Comparison of ENCODE assay signal across 16 cellular contexts in genomic region chr6:17035994-17036393, GRCh38.
DNase-seq lines count a peak whose midpoint lies in the region; FAIRE-seq and TF ChIP-seq lines count a peak whose summit lies in the region.
"Had no signal": no experiment of that assay in that cellular context is flagged by ENCODE, and none has a peak within 500 bp of the region (broad histone marks: within the 10 kb centered on the region; RNA-seq: fewer than 3 reads in every experiment).

No MANE protein-coding gene starts in this region.

- H3K4me1 ChIP-seq in hepatocyte (ENCODE audit: insufficient read depth), result peaks cover 10% of the 10 kb centered on the region

- peak overlapping the region; percentile 33 for H3K27ac Mint-ChIP-seq in chondrocyte (ENCODE audit: unreplicated experiment)
- H3K27ac Mint-ChIP-seq in nephron, result peak overlapping the region; percentile 45 to 67 (median 62)
- H3K27ac Mint-ChIP-seq: CD14-positive monocyte; CD8-positive, alpha-beta T cell had no signal

- H3K4me3 Mint-ChIP-seq in chondrocyte (ENCODE audit: unreplicated experiment) (no peak overlapping the region), nephron (no peak overlapping the region)
- H3K4me3 Mint-ChIP-seq: CD14-positive monocyte; CD8-positive, alpha-beta T cell had no signal

- H3K27me3 Mint-ChIP-seq in chondrocyte (ENCODE audit: low read depth), result no peaks in the 10 kb centered on the region
- peaks cover 4% of the 10 kb centered on the region for H3K27me3 Mint-ChIP-seq in nephron (ENCODE audit: low read depth)

- no peak overlapping the region for H2AFZ ChIP-seq in hepatocyte

- no peaks in the 10 kb centered on the region for H3K36me3 ChIP-seq in hepatocyte (replicated peaks; ENCODE audit: insufficient read depth, low read depth)

- TF ChIP-seq CTCF in chondrocyte (IDR thresholded peaks at IDR 0.05), result no peak
- no peak for TF ChIP-seq CTCF in hepatocyte (IDR thresholded peaks at IDR 0.05; ENCODE audit: poor library complexity)
- TF ChIP-seq CTCF in nephron (IDR thresholded peaks at IDR 0.05; ENCODE audit: unreplicated experiment in 3 of 3), result no peak
- no peak for TF ChIP-seq CTCF in RWPE1 (conservative IDR thresholded peaks at IDR 0.05; ENCODE audit: low read depth)

- H3K9me3 Mint-ChIP-seq in chondrocyte (ENCODE audit: low read depth), result peaks cover 6% of the 10 kb centered on the region
- H3K9me3 Mint-ChIP-seq in nephron, result peaks cover 2% of the 10 kb centered on the region
- H3K9me3 Mint-ChIP-seq: CD8-positive, alpha-beta T cell had no signal

- FAIRE-seq in GM12891 (lab: Jason Lieb, UNC), result no peak
- FAIRE-seq: D721Med, H54 had no signal

- no peak for DNase-seq in chondrocyte (ENCODE audit: low spot score)
- DNase-seq in hepatocyte (ENCODE audit: low spot score), result no peak
- DNase-seq in caudate nucleus (lab: John Stamatoyannopoulos, UW), result no peak
- DNase-seq in GM12891 (ENCODE audit: insufficient read length, low spot score), result no peak
- DNase-seq in NCI-H82 treated with DMSO at 0.1 percent for 48 hours (lab: John Stamatoyannopoulos, UW; ENCODE audit: unreplicated experiment), result no peak
- no peak for DNase-seq in RWPE1 (ENCODE audit: low spot score)
- DNase-seq: CD8-positive, alpha-beta T cell; COR-L47; DMS153; DMS79 treated with DMSO at 0.1 percent for 48 hours; GDM1 had no signal

- H3K36me3 Mint-ChIP-seq in chondrocyte (ENCODE audit: low read depth) (peaks cover 2% of the 10 kb centered on the region), nephron (ENCODE audit: low read depth) (no peaks in the 10 kb centered on the region)
- H3K36me3 Mint-ChIP-seq: CD14-positive monocyte; CD8-positive, alpha-beta T cell had no signal

- H3K4me1 Mint-ChIP-seq in chondrocyte (ENCODE audit: low read depth) (peaks cover 37% of the 10 kb centered on the region), nephron (peaks cover 36% of the 10 kb centered on the region)
- H3K4me1 Mint-ChIP-seq: CD14-positive monocyte had no signal

- no peaks in the 10 kb centered on the region for H4K20me1 ChIP-seq in hepatocyte (ENCODE audit: insufficient read depth, poor library complexity, severe bottlenecking)

- POLR2A ChIA-PET in RWPE1 (lab: Yijun Ruan, JAX; ENCODE audit: low non-redundant PET), result no interaction called here

- no peaks in the 10 kb centered on the region for H3K27me3 ChIP-seq in hepatocyte

- no peak for TF ChIP-seq POLR2A in GM12891 (IDR thresholded peaks at IDR 0.05; ENCODE audit: low read depth, low read length)

- no peaks in the 10 kb centered on the region for H3K9me3 ChIP-seq in hepatocyte (ENCODE audit: low read depth)

- CTCF ChIA-PET in RWPE1 (lab: Yijun Ruan, JAX), result no interaction called here

- peak overlapping the region; percentile 51 for H3K4me2 ChIP-seq in hepatocyte

- WGBS in hepatocyte (ENCODE audit: low lambda C conversion rate, missing lambda C conversion rate), result 87% methylated on average over 6 of the region's 6 CpGs

- H3K79me2 ChIP-seq in hepatocyte, result no peaks in the 10 kb centered on the region

- H3K9me2 ChIP-seq in hepatocyte (replicated peaks; ENCODE audit: insufficient read depth), result no peaks in the 10 kb centered on the region

- H3K27ac ChIP-seq in hepatocyte, result peak overlapping the region; percentile 53
- H3K27ac ChIP-seq in caudate nucleus (ENCODE audit: low read depth, low read length), result no peak overlapping the region
- no peak overlapping the region for H3K27ac ChIP-seq in RWPE1
- H3K27ac ChIP-seq: HL-60 had no signal

- no peak overlapping the region for H3K4me3 ChIP-seq in hepatocyte

TF ChIP-seq in GM12891, 5 proteins besides CTCF, POLR2A, EP300 and RAD21:
- no peak for TF ChIP-seq POU2F2 (IDR thresholded peaks at IDR 0.05; ENCODE audit: low read depth, low read length)
- TF ChIP-seq SPI1 (IDR thresholded peaks at IDR 0.05; ENCODE audit: low read depth, low read length), result no peak
- TF ChIP-seq TAF1 (IDR thresholded peaks at IDR 0.05; ENCODE audit: low read depth, low read length), result no peak
- TF ChIP-seq PAX5 (IDR thresholded peaks at IDR 0.05; ENCODE audit: insufficient read depth, low read length, severe bottlenecking), result no peak
- no peak for TF ChIP-seq POLR2AphosphoS5 (IDR thresholded peaks at IDR 0.05; ENCODE audit: low read depth, low read length)
